8 cellular contexts compared by ENCODE assay signal in genomic region chr9:122912964-122913673, GRCh38. TPM values are rescaled to one million over a fixed set of nuclear protein-coding genes. Genes with fewer than 3 reads are reported as not detected.
DNase-seq lines count a peak whose midpoint lies in the region; ATAC-seq and TF ChIP-seq lines count a peak whose summit lies in the region.

TSS of gene ZBTB6 (minus strand) at chr9:122913323. CDS start at chr9:122912072, 1,251 bp downstream.

- peak within 1 kb of the TSS; percentile 96 for H2AFZ ChIP-seq in fibroblast of lung (ENCODE audit: low read length)

- POLR2A ChIA-PET in Panc1 (lab: Charles Lee) = interaction anchor here (0.7 kb wide), 1 partner anchor 13 kb away, joined by 7 read pairs; no protein-coding TSS in a partner anchor
- POLR2A ChIA-PET in naive thymus-derived CD8-positive, alpha-beta T cell (lab: Charles Lee) = interaction anchor here (0.7 to 3.0 kb wide), 11 partner anchors 9 to 788 kb away, joined by 3 to 55 read pairs (median 6); partner anchors contain the start of genes PDCL, RABGAP1, RC3H2 and ZBTB26

- no peaks in the 10 kb centered on the region; the same call in 1 of the 2 replicates for H3K4me1 ChIP-seq in Panc1 (ENCODE audit: control insufficient read depth, insufficient read depth, low read length)
- no peaks in the 10 kb centered on the region for H3K4me1 ChIP-seq in fibroblast of lung (ENCODE audit: control insufficient read depth, extremely low read depth, insufficient read depth, low read length)

- in situ Hi-C loops in KBM-7 (cut with MboI; ENCODE audit: low pct_unique_long_range_greater_than_20kb, low sequenced_read_pairs) = no loop called here
- in situ Hi-C loops in Panc1 (cut with HindIII; ENCODE audit: low pct_unique_long_range_greater_than_20kb, low sequenced_read_pairs) = no loop called here

- peaks cover 8 to 18% of the 10 kb centered on the region in 2 donors for H3K36me3 Mint-ChIP-seq in activated T-cell treated with anti-CD3 and anti-CD28 coated beads, Interleukin-2, amount 50 U/mL, for 72 hours (ENCODE audit: insufficient read depth in 2 of 2)
- peaks cover 0 to 38% (median 22%) of the 10 kb centered on the region in 3 donors for H3K36me3 Mint-ChIP-seq in naive thymus-derived CD8-positive, alpha-beta T cell

- H3K9me3 ChIP-seq in Panc1 (ENCODE audit: control insufficient read depth, insufficient read depth, low read depth, low read length) = no peaks in the 10 kb centered on the region
- H3K9me3 ChIP-seq in fibroblast of lung (ENCODE audit: control insufficient read depth, insufficient read depth, low read depth, low read length) = no peaks in the 10 kb centered on the region

- H3K4me3 Mint-ChIP-seq in activated T-cell treated with anti-CD3 and anti-CD28 coated beads, Interleukin-2, amount 50 U/mL, for 72 hours = peak within 1 kb of the TSS; percentile 91 to 99
- peak within 1 kb of the TSS; percentile 92 to 100 (median 98) for H3K4me3 Mint-ChIP-seq in naive thymus-derived CD8-positive, alpha-beta T cell
- peak within 1 kb of the TSS; percentile 95 to 99 for H3K4me3 Mint-ChIP-seq in stimulated activated naive CD8-positive, alpha-beta T cell treated with anti-CD3 and anti-CD28 coated beads, Interleukin-15, amount 100 ng/mL, for 72 hours

- intact Hi-C loops in Panc1 (cut with micrococcal nuclease; ENCODE audit: unreplicated experiment) = no loop called here

- H3K27me3 ChIP-seq in Panc1 (ENCODE audit: control insufficient read depth, insufficient read depth, low read length) = no peaks in the 10 kb centered on the region
- H3K27me3 ChIP-seq in fibroblast of lung (ENCODE audit: control insufficient read depth, insufficient read depth, low read length) = no peaks in the 10 kb centered on the region

- peaks cover 35% of the 10 kb centered on the region for H3K4me1 Mint-ChIP-seq in activated T-cell treated with anti-CD3 and anti-CD28 coated beads, Interleukin-2, amount 50 U/mL, for 72 hours (ENCODE audit: low read depth)
- peaks cover 14 to 36% (median 28%) of the 10 kb centered on the region in 4 donors for H3K4me1 Mint-ChIP-seq in naive thymus-derived CD8-positive, alpha-beta T cell
- H3K4me1 Mint-ChIP-seq in stimulated activated naive CD8-positive, alpha-beta T cell treated with anti-CD3 and anti-CD28 coated beads, Interleukin-15, amount 100 ng/mL, for 72 hours = peaks cover 26% of the 10 kb centered on the region

- TF ChIP-seq CTCF in Panc1 (IDR thresholded peaks at IDR 0.05) = no peak
- TF ChIP-seq CTCF in fibroblast of lung (conservative IDR thresholded peaks at IDR 0.05 in 1 of 2, IDR thresholded peaks at IDR 0.05 in 1 of 2; ENCODE audit: low read depth in 1 of 2, low read length in 2 of 2) = no peak

- CTCF ChIA-PET in Panc1 (lab: Charles Lee) = no interaction called here

- H3K9ac ChIP-seq in fibroblast of lung (ENCODE audit: insufficient read depth, low read length) = peak within 1 kb of the TSS; percentile 79

- peak within 1 kb of the TSS; percentile 100 for H3K27ac Mint-ChIP-seq in activated T-cell treated with anti-CD3 and anti-CD28 coated beads, Interleukin-2, amount 50 U/mL, for 72 hours
- peak within 1 kb of the TSS; percentile 94 to 99 (median 99) for H3K27ac Mint-ChIP-seq in naive thymus-derived CD8-positive, alpha-beta T cell
- H3K27ac Mint-ChIP-seq in stimulated activated naive CD8-positive, alpha-beta T cell treated with anti-CD3 and anti-CD28 coated beads, Interleukin-15, amount 100 ng/mL, for 72 hours = peak within 1 kb of the TSS; percentile 97 to 98

- peak; percentile 97 for ATAC-seq in GM21723 (IDR thresholded peaks at IDR 0.05; ENCODE audit: unreplicated experiment)
- ATAC-seq in Panc1 = peak; percentile 99
- ATAC-seq in activated T-cell treated with anti-CD3 and anti-CD28 coated beads, Interleukin-2, amount 50 U/mL, for 72 hours (replicated peaks in 1 of 2) = peak; percentile 97
- peak; percentile 95 to 98 for ATAC-seq in naive thymus-derived CD8-positive, alpha-beta T cell
- ATAC-seq in stimulated activated naive CD8-positive, alpha-beta T cell treated with anti-CD3 and anti-CD28 coated beads, Interleukin-15, amount 100 ng/mL, for 72 hours = peak; percentile 99

- DNase-seq in DMS79 treated with DMSO at 0.1 percent for 48 hours (lab: John Stamatoyannopoulos, UW) (peak; percentile 83), KBM-7 (peak; percentile 87), Panc1 (ENCODE audit: low read depth, low spot score) (peak; percentile 59), fibroblast of lung (ENCODE audit: low read depth in 2 of 2) (peak; percentile 87 to 88)
- peak; percentile 74 to 80 for DNase-seq in activated T-cell treated with anti-CD3 and anti-CD28 coated beads, Interleukin-2, amount 50 U/mL, for 72 hours
- DNase-seq in naive thymus-derived CD8-positive, alpha-beta T cell = peak; percentile 49 to 85 (median 76)
- DNase-seq in stimulated activated naive CD8-positive, alpha-beta T cell treated with anti-CD3 and anti-CD28 coated beads, Interleukin-15, amount 100 ng/mL, for 72 hours = peak; percentile 77 to 85

- no peaks in the 10 kb centered on the region for H3K27me3 Mint-ChIP-seq in activated T-cell treated with anti-CD3 and anti-CD28 coated beads, Interleukin-2, amount 50 U/mL, for 72 hours (ENCODE audit: low read depth)
- H3K27me3 Mint-ChIP-seq in naive thymus-derived CD8-positive, alpha-beta T cell = no peaks in the 10 kb centered on the region
- H3K27me3 Mint-ChIP-seq in stimulated activated naive CD8-positive, alpha-beta T cell treated with anti-CD3 and anti-CD28 coated beads, Interleukin-15, amount 100 ng/mL, for 72 hours = no peaks in the 10 kb centered on the region

- H3K79me2 ChIP-seq in fibroblast of lung (ENCODE audit: control insufficient read depth, insufficient read depth, low read length) = peaks cover 27% of the 10 kb centered on the region

- H3K27ac ChIP-seq in Panc1 (ENCODE audit: low read length) (peak within 1 kb of the TSS; percentile 96), fibroblast of lung (ENCODE audit: insufficient read depth, low read length) (peak within 1 kb of the TSS; percentile 96)

- peaks cover 10% of the 10 kb centered on the region for H3K36me3 ChIP-seq in Panc1 (ENCODE audit: control insufficient read depth, insufficient read depth, low read length)
- peaks cover 6% of the 10 kb centered on the region for H3K36me3 ChIP-seq in fibroblast of lung (ENCODE audit: control insufficient read depth, insufficient read depth, low read length)

- H3K9me3 Mint-ChIP-seq in activated T-cell treated with anti-CD3 and anti-CD28 coated beads, Interleukin-2, amount 50 U/mL, for 72 hours = no peaks in the 10 kb centered on the region
- H3K9me3 Mint-ChIP-seq in naive thymus-derived CD8-positive, alpha-beta T cell = no peaks in the 10 kb centered on the region
- H3K9me3 Mint-ChIP-seq in stimulated activated naive CD8-positive, alpha-beta T cell treated with anti-CD3 and anti-CD28 coated beads, Interleukin-15, amount 100 ng/mL, for 72 hours = no peaks in the 10 kb centered on the region

- peak within 1 kb of the TSS; percentile 84 for H3K4me2 ChIP-seq in fibroblast of lung (ENCODE audit: extremely low read depth, insufficient read depth, low read length)

- no TSS peak for BruUV-seq in Panc1 (replicated peaks; lab: Mats Ljungman, UMichigan)

- H3K4me3 ChIP-seq in Panc1 (ENCODE audit: low read depth in 2 of 2, low read length in 2 of 2) = peak within 1 kb of the TSS; percentile 95 to 97
- H3K4me3 ChIP-seq in fibroblast of lung (replicated peaks in 1 of 4; ENCODE audit: control extremely low read depth in 1 of 4, insufficient read depth in 1 of 4, low read depth in 3 of 4, low read length in 4 of 4) = peak within 1 kb of the TSS; percentile 95 to 99 (median 98)

- H4K20me1 ChIP-seq in fibroblast of lung (ENCODE audit: control insufficient read depth, extremely low read depth, insufficient read depth, low read length) = no peaks in the 10 kb centered on the region

RNA-seq across cellular contexts. Expression of gene ZBTB6, which starts in this region (rescaled TPM):
- 5.9 TPM for total RNA-seq in Panc1 (2021; ENCODE audit: unreplicated experiment)
- polyA plus RNA-seq in Panc1 (2012; ENCODE audit: insufficient read length) = 1.9 TPM
- total RNA-seq in activated T-cell treated with anti-CD3 and anti-CD28 coated beads, Interleukin-2, amount 50 U/mL, for 72 hours = 10 to 100 TPM; 10.0 TPM
- 14.1 and 16.3 TPM in 2 replicates for total RNA-seq in fibroblast of lung
- polyA plus RNA-seq in fibroblast of lung = 6.1 and 8.5 TPM in 2 replicates
- polyA plus RNA-seq in fibroblast of lung (2012) = 4.5 and 6.3 TPM in 2 replicates
- polyA minus RNA-seq in fibroblast of lung (ENCODE audit: low replicate concordance) = 0.47 and 0.96 TPM in 2 replicates
- total RNA-seq in naive thymus-derived CD8-positive, alpha-beta T cell = 10 to 100 TPM; 19.8 to 20.0 TPM
- polyA plus RNA-seq in naive thymus-derived CD8-positive, alpha-beta T cell = 1 to 10 TPM; 2.0 to 4.4 (median 2.1) TPM

Comparison
In these comparisons a context has a peak if more than half of its experiments do, and no peak if none do; other contexts are left out.
1. Peak in every context shown above with its lines: DNase-seq, ATAC-seq, H3K4me3 ChIP-seq and H3K27ac ChIP-seq.